In genomic region chr5:77310494-77311216, GRCh38 we compare ENCODE assay signal across 1 cellular context.
TF ChIP-seq lines count a peak whose summit lies in the region.

No MANE protein-coding gene starts in this region.

TF ChIP-seq in IMR-90, 13 proteins besides CTCF, POLR2A, EP300 and RAD21:
- TF ChIP-seq MXI1 (IDR thresholded peaks at IDR 0.05; ENCODE audit: borderline replicate concordance, low read depth, low read length) (no peak), BHLHE40 (IDR thresholded peaks at IDR 0.05; ENCODE audit: low read depth, low read length) (no peak), NFE2L2 (IDR thresholded peaks at IDR 0.05; ENCODE audit: low read depth, low read length) (no peak), RCOR1 (IDR thresholded peaks at IDR 0.05; ENCODE audit: insufficient replicate concordance, low read length) (no peak)
